In the genomic region with DNA sequence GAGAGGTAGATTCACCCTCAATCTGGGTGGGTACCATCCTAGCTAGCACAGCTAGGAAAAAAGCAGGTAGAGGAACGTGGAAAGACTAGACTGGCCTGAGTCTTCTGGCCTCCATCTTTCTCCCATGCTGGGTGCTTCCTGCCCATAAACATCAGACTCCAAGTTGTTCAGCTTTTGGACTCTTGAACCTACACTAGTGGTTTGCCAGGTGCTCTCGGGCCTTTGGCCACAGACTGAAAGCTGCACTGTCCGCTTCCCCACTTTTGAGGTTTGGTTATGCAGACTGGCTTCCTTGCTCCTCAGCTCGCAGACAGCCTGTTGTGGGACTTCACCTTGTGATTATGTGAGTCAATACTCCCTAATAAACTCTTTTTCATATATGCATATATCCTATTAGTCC, we compare ENCODE assay signal across 39 cellular contexts. TPM values are rescaled to one million over a fixed set of nuclear protein-coding genes. Genes with fewer than 3 reads are reported as not detected.
"Had no signal": no experiment of that assay in that cellular context is flagged by ENCODE, and none has a peak within 500 bp of the region (broad histone marks: within the 10 kb centered on the region; RNA-seq: fewer than 3 reads in every experiment).

No MANE protein-coding gene starts in this region.

- H3K36me3 ChIP-seq: adrenal gland, ascending aorta, brain microvascular endothelial cell, breast epithelium, cardiac muscle cell had no signal

- H3K27me3 ChIP-seq: adrenal gland, ascending aorta, body of pancreas, brain microvascular endothelial cell, breast epithelium, cardiac muscle cell had no signal

- H3K27ac ChIP-seq: adrenal gland, ascending aorta, body of pancreas, brain microvascular endothelial cell, breast epithelium, cardiac muscle cell had no signal

- ATAC-seq: activated naive CD4-positive, alpha-beta T cell treated with anti-CD3 and anti-CD28 coated beads, Interleukin-2, amount 50 U/mL, for 72 hours; activated naive CD8-positive, alpha-beta T cell treated with anti-CD3 and anti-CD28 coated beads, Interleukin-2, amount 50 U/mL, for 24 hours; activated T-cell treated with anti-CD3 and anti-CD28 coated beads, Interleukin-2, amount 50 U/mL, for 4 hours; activated T-cell treated with anti-CD3 and anti-CD28 coated beads, Interleukin-2, amount 50 U/mL, for 72 hours; activated T-helper 17 cell treated with anti-CD3 and anti-CD28 coated beads, Interleukin-2, amount 50 U/mL, for 72 hours; body of pancreas had no signal

- H3K9me3 ChIP-seq: adrenal gland, ascending aorta, body of pancreas, breast epithelium had no signal

- FAIRE-seq: astrocyte, bronchial epithelial cell had no signal

- DNase-seq: activated effector memory CD4-positive, alpha-beta T cell treated with anti-CD3 and anti-CD28 coated beads, Interleukin-2, amount 50 U/mL, for 16 hours; activated effector memory CD4-positive, alpha-beta T cell treated with Interleukin-2 at 50 U/mL for 16 hours; activated gamma-delta T cell; activated gamma-delta T cell treated with Interleukin-2 at 50 U/mL for 16 hours; activated naive CD4-positive, alpha-beta T cell; activated naive CD4-positive, alpha-beta T cell treated with anti-CD3 and anti-CD28 coated beads for 36 hours; activated naive CD4-positive, alpha-beta T cell treated with anti-CD3 and anti-CD28 coated beads, Interleukin-2, amount 10 ng/mL, durations not matched to agents 7 days and 5 days; activated naive CD4-positive, alpha-beta T cell treated with anti-CD3 and anti-CD28 coated beads, Interleukin-2, amount 50 U/mL, for 16 hours; activated naive CD4-positive, alpha-beta T cell treated with Interleukin-2 at 50 U/mL for 16 hours; activated naive CD8-positive, alpha-beta T cell treated with anti-CD3 and anti-CD28 coated beads for 36 hours; activated naive CD8-positive, alpha-beta T cell treated with anti-CD3 and anti-CD28 coated beads, Interleukin-2, amount 10 ng/mL, durations not matched to agents 7 days and 5 days; activated naive CD8-positive, alpha-beta T cell treated with anti-CD3 and anti-CD28 coated beads, Interleukin-2, amount 50 U/mL, for 24 hours; activated T-cell treated with anti-CD3 and anti-CD28 coated beads, Interleukin-2, amount 50 U/mL, for 1 hour; activated T-cell treated with anti-CD3 and anti-CD28 coated beads, Interleukin-2, amount 50 U/mL, for 24 hours; activated T-cell treated with anti-CD3 and anti-CD28 coated beads, Interleukin-2, amount 50 U/mL, for 4 hours; activated T-cell treated with anti-CD3 and anti-CD28 coated beads, Interleukin-2, amount 50 U/mL, for 48 hours; activated T-cell treated with anti-CD3 and anti-CD28 coated beads, Interleukin-2, amount 50 U/mL, for 72 hours; adrenal gland; amniotic stem cell; amygdala; anterior cingulate cortex; aorta; body of pancreas; brain microvascular endothelial cell; caudate nucleus; central memory CD4-positive, alpha-beta T cell; cerebellar nuclear complex had no signal

- H3K4me1 ChIP-seq: adrenal gland, ascending aorta, breast epithelium had no signal

- H3K4me3 ChIP-seq: adrenal gland, ascending aorta, body of pancreas, breast epithelium, cardiac muscle cell had no signal

RNA-seq across cellular contexts. Expression of a gene that starts 36.4 kb away (rescaled TPM):
- total RNA-seq: activated naive CD4-positive, alpha-beta T cell treated with anti-CD3 and anti-CD28 coated beads for 36 hours; activated naive CD4-positive, alpha-beta T cell treated with anti-CD3 and anti-CD28 coated beads, Interleukin-2, amount 50 U/mL, for 72 hours; activated naive CD8-positive, alpha-beta T cell treated with anti-CD3 and anti-CD28 coated beads for 36 hours; activated naive CD8-positive, alpha-beta T cell treated with anti-CD3 and anti-CD28 coated beads, Interleukin-2, amount 10 ng/mL, durations not matched to agents 7 days and 5 days; activated T-cell treated with anti-CD3 and anti-CD28 coated beads, Interleukin-2, amount 50 U/mL, for 72 hours; activated T-helper 1 cell treated with anti-CD3 and anti-CD28 coated beads, Interleukin-12 subunit alpha, Interleukin-12 subunit beta, Interleukin-2, Interleukin-4 antibody, amounts not matched to agents 30 ng/mL and 10 ng/mL and 1 ng/mL, durations not matched to agents 14 hours and 24 hours and 36 hours; activated T-helper 17 cell treated with anti-CD3 and anti-CD28 coated beads, Interleukin-2, amount 50 U/mL, for 72 hours; activated T-helper 2 cell treated with anti-CD3 and anti-CD28 coated beads, Interferon-gamma antibody, Interleukin-2, Interleukin-4, amounts not matched to agents 10 μg/mL and 5 μg/mL and 100 μg/mL, durations not matched to agents 14 hours and 24 hours and 36 hours; aorta; body of pancreas; breast epithelium; bronchial epithelial cell; cardiac muscle cell; cardiac septum; cerebellum; chondrocyte had no signal
- polyA plus RNA-seq: aorta, cardiac muscle cell had no signal
